In the genomic region with DNA sequence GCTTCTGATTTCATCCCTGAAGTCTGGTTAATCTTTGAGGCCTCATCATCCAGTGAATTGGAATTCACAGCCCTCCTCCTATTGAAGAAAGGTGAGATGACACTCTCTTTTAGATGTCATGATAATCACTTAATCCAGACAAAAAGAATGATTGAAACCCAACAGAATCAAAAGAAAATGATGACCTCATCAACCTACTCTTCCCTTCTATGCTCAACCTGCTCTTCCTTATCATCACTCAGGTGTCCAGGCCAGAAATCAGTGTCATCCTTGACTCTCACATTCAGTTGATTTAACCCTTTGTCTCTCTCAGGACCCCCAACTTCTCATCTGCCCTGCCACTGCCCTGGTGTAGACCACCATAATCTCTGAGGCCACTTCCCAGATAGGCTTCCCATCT, we compare ENCODE assay signal across 2 cellular contexts.
TF ChIP-seq lines count a peak whose summit lies in the region.

No MANE protein-coding gene starts in this region.

TF ChIP-seq in HEK293, 187 proteins besides CTCF, POLR2A, EP300 and RAD21:
- TF ChIP-seq ATF2 (tag by site-specific recombination; IDR thresholded peaks at IDR 0.05; ENCODE audit: low read depth) = peak; percentile 72
- TF ChIP-seq, protein P1, sequence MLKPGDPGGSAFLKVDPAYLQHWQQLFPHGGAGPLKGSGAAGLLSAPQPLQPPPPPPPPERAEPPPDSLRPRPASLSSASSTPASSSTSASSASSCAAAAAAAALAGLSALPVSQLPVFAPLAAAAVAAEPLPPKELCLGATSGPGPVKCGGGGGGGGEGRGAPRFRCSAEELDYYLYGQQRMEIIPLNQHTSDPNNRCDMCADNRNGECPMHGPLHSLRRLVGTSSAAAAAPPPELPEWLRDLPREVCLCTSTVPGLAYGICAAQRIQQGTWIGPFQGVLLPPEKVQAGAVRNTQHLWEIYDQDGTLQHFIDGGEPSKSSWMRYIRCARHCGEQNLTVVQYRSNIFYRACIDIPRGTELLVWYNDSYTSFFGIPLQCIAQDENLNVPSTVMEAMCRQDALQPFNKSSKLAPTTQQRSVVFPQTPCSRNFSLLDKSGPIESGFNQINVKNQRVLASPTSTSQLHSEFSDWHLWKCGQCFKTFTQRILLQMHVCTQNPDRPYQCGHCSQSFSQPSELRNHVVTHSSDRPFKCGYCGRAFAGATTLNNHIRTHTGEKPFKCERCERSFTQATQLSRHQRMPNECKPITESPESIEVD (tag by site-specific recombination; IDR thresholded peaks at IDR 0.05) = no peak
- TF ChIP-seq, protein P2, sequence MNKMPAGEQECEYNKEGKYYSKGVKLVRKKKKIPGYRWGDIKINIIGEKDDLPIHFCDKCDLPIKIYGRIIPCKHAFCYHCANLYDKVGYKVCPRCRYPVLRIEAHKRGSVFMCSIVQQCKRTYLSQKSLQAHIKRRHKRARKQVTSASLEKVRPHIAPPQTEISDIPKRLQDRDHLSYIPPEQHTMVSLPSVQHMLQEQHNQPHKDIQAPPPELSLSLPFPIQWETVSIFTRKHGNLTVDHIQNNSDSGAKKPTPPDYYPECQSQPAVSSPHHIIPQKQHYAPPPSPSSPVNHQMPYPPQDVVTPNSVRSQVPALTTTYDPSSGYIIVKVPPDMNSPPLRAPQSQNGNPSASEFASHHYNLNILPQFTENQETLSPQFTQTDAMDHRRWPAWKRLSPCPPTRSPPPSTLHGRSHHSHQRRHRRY (tag by site-specific recombination; IDR thresholded peaks at IDR 0.05) = no peak
- TF ChIP-seq ZNF202 (tag by site-specific recombination; IDR thresholded peaks at IDR 0.05; ENCODE audit: borderline replicate concordance) = no peak
- no peak for TF ChIP-seq ZFHX2 (tag by site-specific recombination; conservative IDR thresholded peaks at IDR 0.05)
- TF ChIP-seq ZNF311 (tag by site-specific recombination; IDR thresholded peaks at IDR 0.05; ENCODE audit: borderline replicate concordance) = no peak
- no peak for TF ChIP-seq ZSCAN30 (tag by site-specific recombination; IDR thresholded peaks at IDR 0.05)
- TF ChIP-seq ZNF747 (tag by site-specific recombination; IDR thresholded peaks at IDR 0.05) = no peak

TF ChIP-seq in GM12878, 131 proteins besides CTCF, POLR2A, EP300 and RAD21:
- TF ChIP-seq ZSCAN29 (IDR thresholded peaks at IDR 0.05) = no peak
- peak; percentile 29; the same call in 1 of the 2 replicates for TF ChIP-seq ATF7 (IDR thresholded peaks at IDR 0.05; ENCODE audit: low read depth)
